ENCODE assay signal across 26 cellular contexts in genomic region chr4:133102612-133103409, GRCh38. TPM values are rescaled to one million over a fixed set of nuclear protein-coding genes. Genes with fewer than 3 reads are reported as not detected.
"Had no signal": no experiment of that assay in that cellular context is flagged by ENCODE, and none has a peak within 500 bp of the region (broad histone marks: within the 10 kb centered on the region; RNA-seq: fewer than 3 reads in every experiment).

No MANE protein-coding gene starts in this region.

- H3K27me3 Mint-ChIP-seq: activated naive CD4-positive, alpha-beta T cell treated with anti-CD3 and anti-CD28 coated beads, Interleukin-2, amount 50 U/mL, for 24 hours; dendritic cell treated with granulocyte-macrophage colony-stimulating factor and Interleukin-4, amounts not matched to agents 40 ng/mL and 50 ng/mL, for 4 days had no signal

- H3K9me3 Mint-ChIP-seq: activated naive CD4-positive, alpha-beta T cell treated with anti-CD3 and anti-CD28 coated beads, Interleukin-2, amount 50 U/mL, for 24 hours; dendritic cell treated with granulocyte-macrophage colony-stimulating factor and Interleukin-4, amounts not matched to agents 40 ng/mL and 50 ng/mL, for 4 days; nephron; T-helper 1 cell treated with Interleukin-12 subunit alpha and Interleukin-12 subunit beta and Interleukin-4 antibody, amounts not matched to agents 30 μg/mL and 1 μg/mL, for 36 hours had no signal

- FAIRE-seq: astrocyte, bronchial epithelial cell, endothelial cell of umbilical vein had no signal

- H3K4me1 ChIP-seq: esophagus muscularis mucosa, prostate gland, right atrium auricular region, tibial artery had no signal

- H3K36me3 ChIP-seq: esophagus muscularis mucosa, prostate gland, right atrium auricular region, tibial artery had no signal

- H3K27ac ChIP-seq: esophagus muscularis mucosa, hepatocyte, prostate gland, right atrium auricular region, tibial artery had no signal

- H2AFZ ChIP-seq: hepatocyte had no signal

- H3K27me3 ChIP-seq: esophagus muscularis mucosa, hepatocyte, right atrium auricular region, tibial artery had no signal

- ATAC-seq: activated T-cell treated with anti-CD3 and anti-CD28 coated beads, Interleukin-2, amount 50 U/mL, for 72 hours; left colon; stimulated activated naive CD8-positive, alpha-beta T cell treated with anti-CD3 and anti-CD28 coated beads, Interleukin-15, Interleukin-2, amounts not matched to agents 100 U/mL and 50 U/mL, for 24 hours had no signal

- H3K4me3 Mint-ChIP-seq: activated naive CD4-positive, alpha-beta T cell treated with anti-CD3 and anti-CD28 coated beads, Interleukin-2, amount 50 U/mL, for 24 hours; activated T-cell treated with anti-CD3 and anti-CD28 coated beads, Interleukin-2, amount 50 U/mL, for 72 hours; dendritic cell treated with granulocyte-macrophage colony-stimulating factor and Interleukin-4, amounts not matched to agents 40 ng/mL and 50 ng/mL, for 4 days; mesothelial cell of epicardium; nephron; T-helper 1 cell treated with Interleukin-12 subunit alpha and Interleukin-12 subunit beta and Interleukin-4 antibody, amounts not matched to agents 30 μg/mL and 1 μg/mL, for 36 hours had no signal

- H3K9me3 ChIP-seq: esophagus muscularis mucosa, prostate gland, tibial artery had no signal

- H3K27ac Mint-ChIP-seq: activated naive CD4-positive, alpha-beta T cell treated with anti-CD3 and anti-CD28 coated beads, Interleukin-2, amount 50 U/mL, for 24 hours; activated T-cell treated with anti-CD3 and anti-CD28 coated beads, Interleukin-2, amount 50 U/mL, for 72 hours; dendritic cell treated with granulocyte-macrophage colony-stimulating factor and Interleukin-4, amounts not matched to agents 40 ng/mL and 50 ng/mL, for 4 days; mesothelial cell of epicardium; nephron; T-helper 1 cell treated with Interleukin-12 subunit alpha and Interleukin-12 subunit beta and Interleukin-4 antibody, amounts not matched to agents 30 μg/mL and 1 μg/mL, for 36 hours had no signal

- H3K4me2 ChIP-seq: hepatocyte had no signal

- H3K36me3 Mint-ChIP-seq: activated naive CD4-positive, alpha-beta T cell treated with anti-CD3 and anti-CD28 coated beads, Interleukin-2, amount 50 U/mL, for 24 hours; mesothelial cell of epicardium had no signal

- H3K4me1 Mint-ChIP-seq: activated naive CD4-positive, alpha-beta T cell treated with anti-CD3 and anti-CD28 coated beads, Interleukin-2, amount 50 U/mL, for 24 hours; mesothelial cell of epicardium; nephron had no signal

- H3K79me2 ChIP-seq: hepatocyte had no signal

- DNase-seq: activated CD4-positive, CD25-positive, alpha-beta regulatory T cell treated with anti-CD3 and anti-CD28 coated beads, Interleukin-2, amount 50 U/mL, for 72 hours; activated CD8-positive, alpha-beta memory T cell treated with anti-CD3 and anti-CD28 coated beads for 24 hours; activated CD8-positive, alpha-beta memory T cell treated with anti-CD3 and anti-CD28 coated beads, Interleukin-2, amount 50 U/mL, for 48 hours; activated effector memory CD4-positive, alpha-beta T cell treated with anti-CD3 and anti-CD28 coated beads, Interleukin-2, amount 50 U/mL, for 16 hours; activated T-cell treated with anti-CD3 and anti-CD28 coated beads, Interleukin-2, amount 50 U/mL, for 72 hours; effector CD8-positive, alpha-beta T cell; islet precursor cell; left colon; stimulated activated CD4-positive, alpha-beta T cell treated with anti-CD3 and anti-CD28 coated beads, Interleukin-12 subunit alpha, Interleukin-12 subunit beta, amount 100 ng/mL, for 4 hours; stimulated activated CD4-positive, alpha-beta T cell treated with anti-CD3 and anti-CD28 coated beads, Interleukin-2, amount 100 ng/mL, for 24 hours; stimulated activated naive CD8-positive, alpha-beta T cell treated with anti-CD3 and anti-CD28 coated beads, Interleukin-15, Interleukin-2, amounts not matched to agents 100 U/mL and 50 U/mL, for 24 hours; substantia nigra; tibial artery had no signal

- H3K4me3 ChIP-seq: esophagus muscularis mucosa, hepatocyte, lung, prostate gland, right atrium auricular region, tibial artery had no signal

RNA-seq across cellular contexts. Expression of gene PCDH10, which starts 46.3 kb away (rescaled TPM):
- total RNA-seq: activated T-cell treated with anti-CD3 and anti-CD28 coated beads, Interleukin-2, amount 50 U/mL, for 72 hours had no signal
